ENCODE assay signal across 1 cellular context in genomic region chr10:79055892-79056291, GRCh38.
TF ChIP-seq lines count a peak whose summit lies in the region.

No MANE protein-coding gene starts in this region.

TF ChIP-seq in SK-N-SH, 30 proteins besides CTCF, POLR2A, EP300 and RAD21 (continued from another document):
- no peak for TF ChIP-seq ZBTB33 (IDR thresholded peaks at IDR 0.05; ENCODE audit: borderline replicate concordance, low read depth)
- no peak for TF ChIP-seq YY1 (IDR thresholded peaks at IDR 0.05; ENCODE audit: low read depth)
- no peak for TF ChIP-seq PBX3 (IDR thresholded peaks at IDR 0.05)
- no peak for TF ChIP-seq USF2 (IDR thresholded peaks at IDR 0.05; ENCODE audit: borderline replicate concordance, low read depth, low read length)
- no peak for TF ChIP-seq MEF2A (IDR thresholded peaks at IDR 0.05; ENCODE audit: borderline replicate concordance, low read depth)
- no peak for TF ChIP-seq SMC3 (IDR thresholded peaks at IDR 0.05; ENCODE audit: low read depth, low read length)
- no peak for TF ChIP-seq TCF12 (IDR thresholded peaks at IDR 0.05)
- TF ChIP-seq NRF1 (IDR thresholded peaks at IDR 0.05; ENCODE audit: low read depth, low read length), result no peak
